Comparison of ENCODE assay signal across 3 cellular contexts in the genomic region with DNA sequence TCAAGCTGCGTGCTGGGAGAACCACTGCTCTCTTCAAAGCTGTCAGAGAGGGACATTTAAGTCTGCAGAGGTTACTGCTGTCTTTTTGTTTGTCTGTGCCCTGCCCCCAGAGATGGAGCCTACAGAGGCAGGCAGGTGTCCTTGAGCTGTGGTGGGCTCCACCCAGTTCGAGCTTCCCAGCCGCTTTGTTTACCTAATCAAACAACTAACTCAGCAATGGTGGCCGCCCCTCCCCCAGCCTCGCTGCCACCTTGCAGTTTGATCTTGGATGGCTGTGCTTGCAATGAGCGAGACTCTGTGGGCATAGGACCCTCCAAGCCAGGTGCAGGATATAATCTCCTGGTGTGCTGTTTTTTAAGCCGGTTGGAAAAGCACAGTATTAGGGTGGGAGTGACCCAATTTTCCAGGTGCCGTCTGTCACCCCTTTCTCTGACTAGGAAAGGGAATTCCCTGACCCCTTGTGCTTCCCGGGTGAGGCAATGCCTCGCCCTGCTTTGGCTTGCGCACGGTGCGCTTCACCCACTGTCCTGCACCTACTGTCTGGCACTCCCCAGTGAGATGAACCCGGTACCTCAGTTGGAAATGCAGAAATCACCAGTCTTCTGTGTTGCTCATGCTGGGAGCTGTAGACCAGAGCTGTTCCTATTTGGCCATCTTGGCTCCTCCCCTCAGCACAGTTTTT. TPM values are rescaled to one million over a fixed set of nuclear protein-coding genes. Genes with fewer than 3 reads are reported as not detected.
"Had no signal": no experiment of that assay in that cellular context is flagged by ENCODE, and none has a peak within 500 bp of the region (broad histone marks: within the 10 kb centered on the region; RNA-seq: fewer than 3 reads in every experiment).

No MANE protein-coding gene starts in this region.

RNA-seq across cellular contexts. Expression of a gene that starts 6.5 kb away (rescaled TPM):
- total RNA-seq: K562 had no signal
- polyA plus RNA-seq: H1, IgD-negative memory B cell had no signal
